In the genomic region with DNA sequence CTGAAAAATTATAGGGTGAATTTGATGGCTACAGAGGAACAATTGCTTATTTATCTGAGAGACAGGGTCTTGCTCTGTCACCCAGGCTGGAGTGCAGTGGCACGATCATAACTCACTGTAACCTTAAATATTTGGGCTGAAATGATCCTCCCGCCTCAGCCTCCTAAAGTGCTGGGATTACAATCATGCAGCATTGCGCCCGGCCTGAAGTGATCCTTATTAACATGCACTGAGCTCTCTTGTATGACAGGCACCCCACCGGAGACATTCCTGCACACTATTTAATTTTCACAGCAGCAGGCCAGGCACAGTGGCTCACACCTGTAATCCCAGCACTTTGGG, we compare ENCODE assay signal across 1 cellular context.
TF ChIP-seq lines count a peak whose summit lies in the region.

No MANE protein-coding gene starts in this region.

TF ChIP-seq in liver, 16 proteins besides CTCF, POLR2A, EP300 and RAD21 (continued from another document):
- TF ChIP-seq, protein P1, sequence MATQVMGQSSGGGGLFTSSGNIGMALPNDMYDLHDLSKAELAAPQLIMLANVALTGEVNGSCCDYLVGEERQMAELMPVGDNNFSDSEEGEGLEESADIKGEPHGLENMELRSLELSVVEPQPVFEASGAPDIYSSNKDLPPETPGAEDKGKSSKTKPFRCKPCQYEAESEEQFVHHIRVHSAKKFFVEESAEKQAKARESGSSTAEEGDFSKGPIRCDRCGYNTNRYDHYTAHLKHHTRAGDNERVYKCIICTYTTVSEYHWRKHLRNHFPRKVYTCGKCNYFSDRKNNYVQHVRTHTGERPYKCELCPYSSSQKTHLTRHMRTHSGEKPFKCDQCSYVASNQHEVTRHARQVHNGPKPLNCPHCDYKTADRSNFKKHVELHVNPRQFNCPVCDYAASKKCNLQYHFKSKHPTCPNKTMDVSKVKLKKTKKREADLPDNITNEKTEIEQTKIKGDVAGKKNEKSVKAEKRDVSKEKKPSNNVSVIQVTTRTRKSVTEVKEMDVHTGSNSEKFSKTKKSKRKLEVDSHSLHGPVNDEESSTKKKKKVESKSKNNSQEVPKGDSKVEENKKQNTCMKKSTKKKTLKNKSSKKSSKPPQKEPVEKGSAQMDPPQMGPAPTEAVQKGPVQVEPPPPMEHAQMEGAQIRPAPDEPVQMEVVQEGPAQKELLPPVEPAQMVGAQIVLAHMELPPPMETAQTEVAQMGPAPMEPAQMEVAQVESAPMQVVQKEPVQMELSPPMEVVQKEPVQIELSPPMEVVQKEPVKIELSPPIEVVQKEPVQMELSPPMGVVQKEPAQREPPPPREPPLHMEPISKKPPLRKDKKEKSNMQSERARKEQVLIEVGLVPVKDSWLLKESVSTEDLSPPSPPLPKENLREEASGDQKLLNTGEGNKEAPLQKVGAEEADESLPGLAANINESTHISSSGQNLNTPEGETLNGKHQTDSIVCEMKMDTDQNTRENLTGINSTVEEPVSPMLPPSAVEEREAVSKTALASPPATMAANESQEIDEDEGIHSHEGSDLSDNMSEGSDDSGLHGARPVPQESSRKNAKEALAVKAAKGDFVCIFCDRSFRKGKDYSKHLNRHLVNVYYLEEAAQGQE (IDR thresholded peaks at IDR 0.05), result no peak
- TF ChIP-seq TAF1 (conservative IDR thresholded peaks at IDR 0.05) (no peak), FOXA1 (IDR thresholded peaks at IDR 0.05) (no peak), GABPA (IDR thresholded peaks at IDR 0.05 in 1 of 2, conservative IDR thresholded peaks at IDR 0.05 in 1 of 2) (no peak)
